ENCODE assay signal across 1 cellular context in the genomic region with DNA sequence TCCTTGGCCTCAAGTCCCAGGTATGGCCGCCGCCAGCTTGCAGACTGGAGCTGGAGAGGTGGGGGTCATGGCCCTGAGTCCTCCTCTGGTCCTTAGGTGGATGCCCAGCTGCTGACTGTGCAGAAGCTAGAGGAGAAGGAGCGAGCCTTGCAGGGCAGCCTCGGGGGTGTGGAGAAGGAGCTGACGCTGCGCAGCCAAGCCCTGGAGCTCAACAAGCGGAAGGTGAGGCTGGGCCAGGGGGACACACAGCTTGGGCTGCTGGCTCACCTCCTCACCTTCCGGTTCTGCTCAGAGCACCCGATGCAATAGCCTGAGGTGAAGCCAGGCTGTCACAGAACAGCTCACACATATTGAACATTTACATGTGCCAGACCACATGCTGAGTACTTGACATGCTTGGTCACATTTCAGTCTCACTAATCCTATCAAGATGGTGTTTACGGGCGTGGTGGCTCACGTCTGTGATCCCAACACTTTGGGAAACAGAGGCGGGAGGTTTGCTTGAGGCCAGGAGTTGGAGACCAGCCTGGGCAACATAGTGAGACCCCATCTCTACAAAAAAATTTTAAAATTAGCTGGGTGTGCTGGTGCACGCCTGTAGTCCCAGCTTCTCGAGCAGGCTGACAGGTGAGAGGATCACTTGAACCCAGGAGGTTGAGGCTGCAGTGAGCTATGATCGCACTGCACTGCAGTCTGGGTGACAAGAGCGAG.
TF ChIP-seq lines count a peak whose summit lies in the region.

No MANE protein-coding gene starts in this region.

TF ChIP-seq in HepG2, 621 proteins besides CTCF, POLR2A, EP300 and RAD21:
- no peak for TF ChIP-seq SMYD3 (CRISPR knock-in tag; IDR thresholded peaks at IDR 0.05)
- TF ChIP-seq, protein P1, sequence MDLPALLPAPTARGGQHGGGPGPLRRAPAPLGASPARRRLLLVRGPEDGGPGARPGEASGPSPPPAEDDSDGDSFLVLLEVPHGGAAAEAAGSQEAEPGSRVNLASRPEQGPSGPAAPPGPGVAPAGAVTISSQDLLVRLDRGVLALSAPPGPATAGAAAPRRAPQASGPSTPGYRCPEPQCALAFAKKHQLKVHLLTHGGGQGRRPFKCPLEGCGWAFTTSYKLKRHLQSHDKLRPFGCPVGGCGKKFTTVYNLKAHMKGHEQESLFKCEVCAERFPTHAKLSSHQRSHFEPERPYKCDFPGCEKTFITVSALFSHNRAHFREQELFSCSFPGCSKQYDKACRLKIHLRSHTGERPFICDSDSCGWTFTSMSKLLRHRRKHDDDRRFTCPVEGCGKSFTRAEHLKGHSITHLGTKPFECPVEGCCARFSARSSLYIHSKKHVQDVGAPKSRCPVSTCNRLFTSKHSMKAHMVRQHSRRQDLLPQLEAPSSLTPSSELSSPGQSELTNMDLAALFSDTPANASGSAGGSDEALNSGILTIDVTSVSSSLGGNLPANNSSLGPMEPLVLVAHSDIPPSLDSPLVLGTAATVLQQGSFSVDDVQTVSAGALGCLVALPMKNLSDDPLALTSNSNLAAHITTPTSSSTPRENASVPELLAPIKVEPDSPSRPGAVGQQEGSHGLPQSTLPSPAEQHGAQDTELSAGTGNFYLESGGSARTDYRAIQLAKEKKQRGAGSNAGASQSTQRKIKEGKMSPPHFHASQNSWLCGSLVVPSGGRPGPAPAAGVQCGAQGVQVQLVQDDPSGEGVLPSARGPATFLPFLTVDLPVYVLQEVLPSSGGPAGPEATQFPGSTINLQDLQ (CRISPR knock-in tag; IDR thresholded peaks at IDR 0.05) = no peak
- peak; percentile 63; the same call in 1 of the 2 replicates for TF ChIP-seq ZNF121 (CRISPR knock-in tag; IDR thresholded peaks at IDR 0.05)
- TF ChIP-seq, protein P2, sequence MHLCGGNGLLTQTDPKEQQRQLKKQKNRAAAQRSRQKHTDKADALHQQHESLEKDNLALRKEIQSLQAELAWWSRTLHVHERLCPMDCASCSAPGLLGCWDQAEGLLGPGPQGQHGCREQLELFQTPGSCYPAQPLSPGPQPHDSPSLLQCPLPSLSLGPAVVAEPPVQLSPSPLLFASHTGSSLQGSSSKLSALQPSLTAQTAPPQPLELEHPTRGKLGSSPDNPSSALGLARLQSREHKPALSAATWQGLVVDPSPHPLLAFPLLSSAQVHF (CRISPR knock-in tag; IDR thresholded peaks at IDR 0.05) = no peak
- no peak for TF ChIP-seq NKX3-1 (CRISPR knock-in tag; IDR thresholded peaks at IDR 0.05)
- TF ChIP-seq, protein P3, sequence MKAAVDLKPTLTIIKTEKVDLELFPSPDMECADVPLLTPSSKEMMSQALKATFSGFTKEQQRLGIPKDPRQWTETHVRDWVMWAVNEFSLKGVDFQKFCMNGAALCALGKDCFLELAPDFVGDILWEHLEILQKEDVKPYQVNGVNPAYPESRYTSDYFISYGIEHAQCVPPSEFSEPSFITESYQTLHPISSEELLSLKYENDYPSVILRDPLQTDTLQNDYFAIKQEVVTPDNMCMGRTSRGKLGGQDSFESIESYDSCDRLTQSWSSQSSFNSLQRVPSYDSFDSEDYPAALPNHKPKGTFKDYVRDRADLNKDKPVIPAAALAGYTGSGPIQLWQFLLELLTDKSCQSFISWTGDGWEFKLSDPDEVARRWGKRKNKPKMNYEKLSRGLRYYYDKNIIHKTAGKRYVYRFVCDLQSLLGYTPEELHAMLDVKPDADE (CRISPR knock-in tag; IDR thresholded peaks at IDR 0.05) = no peak
- TF ChIP-seq ZNF572 (CRISPR knock-in tag; IDR thresholded peaks at IDR 0.05) = 0 out of 2 replicates have a peak, but pooled peaks have one; percentile 29
- TF ChIP-seq ZBTB3 (CRISPR knock-in tag; IDR thresholded peaks at IDR 0.05; ENCODE audit: borderline replicate concordance, low read depth) = no peak
- TF ChIP-seq ZNF672 (CRISPR knock-in tag; IDR thresholded peaks at IDR 0.05) = no peak
